Comparison of ENCODE assay signal across 18 cellular contexts in genomic region chr16:64088838-64089237, GRCh38.
DNase-seq lines count a peak whose midpoint lies in the region; ATAC-seq and TF ChIP-seq lines count a peak whose summit lies in the region.
"Had no signal": no experiment of that assay in that cellular context is flagged by ENCODE, and none has a peak within 500 bp of the region (broad histone marks: within the 10 kb centered on the region; RNA-seq: fewer than 3 reads in every experiment).

No MANE protein-coding gene starts in this region.

- TF ChIP-seq RAD21 in IMR-90 (IDR thresholded peaks at IDR 0.05; ENCODE audit: low read length), result no peak

- H2BK20ac ChIP-seq in IMR-90 (ENCODE audit: low read depth, low read length), result no peak overlapping the region

- no peak overlapping the region for H3K4ac ChIP-seq in IMR-90 (ENCODE audit: low read depth, low read length)

- 90% methylated on average over 2 of the region's 5 CpGs; no CpG with 5 or more reads in 1 of the 2 experiments for WGBS in IMR-90 (ENCODE audit: extremely low coverage in 2 of 2, insufficient read length in 1 of 2), 2 experiments

- no peak overlapping the region for H4K91ac ChIP-seq in IMR-90 (ENCODE audit: insufficient read depth, low read depth, low read length)

- H2AK9ac ChIP-seq in IMR-90 (replicated peaks; ENCODE audit: low read depth, low read length, poor library complexity), result no peak overlapping the region

- no peaks in the 10 kb centered on the region for H3K9me2 ChIP-seq in OCI-LY7 (ENCODE audit: insufficient read depth, low read length)

- no TSS peak for BruUV-seq in IMR-90 (replicated peaks; lab: Mats Ljungman, UMichigan)
- BruUV-seq in OCI-LY7 (replicated peaks; lab: Mats Ljungman, UMichigan), result no TSS peak

- dilution Hi-C loops in IMR-90 (cut with HindIII; ENCODE audit: low sequenced_read_pairs, unreplicated experiment), result no loop called here

- no peak overlapping the region for H3K56ac ChIP-seq in IMR-90 (ENCODE audit: extremely low read depth, insufficient read depth, low read length)

- no peaks in the 10 kb centered on the region for H3K27me3 ChIP-seq in IMR-90 (ENCODE audit: control insufficient read depth, insufficient read depth, low read length)
- H3K27me3 ChIP-seq in BE2C, result no peaks in the 10 kb centered on the region

- H3K9ac ChIP-seq in IMR-90 (ENCODE audit: low read depth, low read length), result no peak overlapping the region

- H2AFZ ChIP-seq in IMR-90 (replicated peaks; ENCODE audit: low read length, poor library complexity) (no peak overlapping the region), OCI-LY7 (ENCODE audit: low read length) (peak overlapping the region; percentile 52; the same call in 1 of the 2 replicates)

- H3K79me2 ChIP-seq in OCI-LY7 (ENCODE audit: insufficient read depth, low read depth, low read length), result no peaks in the 10 kb centered on the region

- no peak overlapping the region for H3K4me2 ChIP-seq in IMR-90 (ENCODE audit: low read depth, low read length)
- H3K4me2 ChIP-seq in OCI-LY7 (ENCODE audit: low read length), result no peak overlapping the region

- H3K4me3 ChIP-seq in IMR-90 (ENCODE audit: insufficient read depth, low read depth, low read length) (no peak overlapping the region), OCI-LY7 (ENCODE audit: low read depth, low read length, poor library complexity, severe bottlenecking) (no peak overlapping the region), BE2C (ENCODE audit: low read depth, low read length) (no peak overlapping the region)
- H3K4me3 ChIP-seq: HAP-1 had no signal

- intact Hi-C loops in IMR-90 (cut with micrococcal nuclease) (no loop called here), OCI-LY7 (cut with micrococcal nuclease; ENCODE audit: unreplicated experiment) (loop anchor here (1.0 kb wide), 2 partner anchors 232 to 366 kb away; no protein-coding TSS in a partner anchor)

- H3K4me1 ChIP-seq in IMR-90 (ENCODE audit: control insufficient read depth, insufficient read depth, low read length), result no peaks in the 10 kb centered on the region
- peaks cover 17% of the 10 kb centered on the region for H3K4me1 ChIP-seq in OCI-LY7 (ENCODE audit: insufficient read depth, low read length, poor library complexity, severe bottlenecking)
- no peaks in the 10 kb centered on the region; the same call in 1 of the 2 replicates for H3K4me1 ChIP-seq in BE2C
- H3K4me1 ChIP-seq: HAP-1 had no signal

- no peak overlapping the region for H3K18ac ChIP-seq in IMR-90 (ENCODE audit: low read depth, low read length)

- no peak overlapping the region for H4K5ac ChIP-seq in IMR-90 (ENCODE audit: low read depth, low read length)

- CTCF ChIA-PET in IMR-90 (lab: Yijun Ruan, JAX), result interaction anchor here (0.6 kb wide), 1 partner anchor 323 kb away, joined by 3 read pairs; no protein-coding TSS in a partner anchor
- CTCF ChIA-PET in OCI-LY7 (lab: Charles Lee; ENCODE audit: unreplicated experiment), result no interaction called here

- H2BK5ac ChIP-seq in IMR-90 (ENCODE audit: low read depth, low read length, poor library complexity, severe bottlenecking), result no peak overlapping the region

- H3K79me1 ChIP-seq in IMR-90 (ENCODE audit: low read depth in 1 of 2, low read length in 2 of 2), result no peaks in the 10 kb centered on the region

- DNase-seq in IMR-90 (no peak), OCI-LY7 (ENCODE audit: low spot score) (no peak), BE2C (no peak), NCI-H1092 treated with DMSO at 0.1 percent for 48 hours (lab: John Stamatoyannopoulos, UW) (no peak)
- DNase-seq: AML-193; C1 segment of cervical spinal cord; Calu3; CD4-positive, alpha-beta memory T cell; COR-L47; DMS53; DMS79 treated with DMSO at 0.1 percent for 48 hours; GF-D8; GOT3; HFFc6 had no signal

- 0 out of 2 replicates have a peak overlapping the region, but pooled peaks have one; percentile 19 for H2AK5ac ChIP-seq in IMR-90 (ENCODE audit: low read depth, low read length)

- TF ChIP-seq CTCF in IMR-90 (conservative IDR thresholded peaks at IDR 0.05; ENCODE audit: low read depth, low read length), result no peak
- TF ChIP-seq CTCF in OCI-LY7 (conservative IDR thresholded peaks at IDR 0.05; ENCODE audit: low read length), result no peak
- no peak for TF ChIP-seq CTCF in BE2C (IDR thresholded peaks at IDR 0.05; ENCODE audit: low read depth, low read length)

- H3K14ac ChIP-seq in IMR-90 (replicated peaks; ENCODE audit: low read depth, low read length), result no peak overlapping the region

- H3K36me3 ChIP-seq in IMR-90 (ENCODE audit: control insufficient read depth, insufficient read depth, low read length) (no peaks in the 10 kb centered on the region), OCI-LY7 (ENCODE audit: insufficient read depth, low read length) (no peaks in the 10 kb centered on the region), BE2C (no peaks in the 10 kb centered on the region)
- H3K36me3 ChIP-seq: HAP-1 had no signal

- TF ChIP-seq POLR2A in IMR-90 (IDR thresholded peaks at IDR 0.05; ENCODE audit: low read depth, low read length), result no peak

- H3K9me3 ChIP-seq in IMR-90 (ENCODE audit: control insufficient read depth, insufficient read depth, low read length) (no peaks in the 10 kb centered on the region), OCI-LY7 (ENCODE audit: low read length) (peaks cover 7% of the 10 kb centered on the region; the same call in 1 of the 2 replicates), BE2C (no peaks in the 10 kb centered on the region)
- H3K9me3 ChIP-seq: HAP-1 had no signal

- ATAC-seq in IMR-90 (ENCODE audit: low read depth), result no peak
- peak; percentile 12; the same call in 1 of the 3 replicates for ATAC-seq in SK-N-SH treated with all-trans-retinoic acid at 6 μM for 48 hours
- no peak for ATAC-seq in HG02678 (IDR thresholded peaks at IDR 0.05; ENCODE audit: unreplicated experiment)

- no peak overlapping the region for H4K8ac ChIP-seq in IMR-90 (ENCODE audit: low read depth in 2 of 2, low read length in 2 of 2)

- H3K27ac ChIP-seq in IMR-90 (ENCODE audit: insufficient read depth, low read length) (no peak overlapping the region), OCI-LY7 (ENCODE audit: low read depth, low read length, poor library complexity, severe bottlenecking) (no peak overlapping the region)
- H3K27ac ChIP-seq: 22Rv1 had no signal

- no peaks in the 10 kb centered on the region for H4K20me1 ChIP-seq in IMR-90 (ENCODE audit: insufficient read depth, low read length)
- H4K20me1 ChIP-seq in OCI-LY7 (ENCODE audit: insufficient read depth, low read length), result no peaks in the 10 kb centered on the region

- H3K9me1 ChIP-seq in IMR-90 (ENCODE audit: insufficient read depth, low read length), result no peaks in the 10 kb centered on the region

- in situ Hi-C loops in IMR-90 (cut with MboI; ENCODE audit: low sequenced_read_pairs), result loop anchor here (25.0 kb wide), 2 partner anchors 373 to 1023 kb away; partner anchors contain the start of gene CDH11

- POLR2A ChIA-PET in IMR-90 (lab: Charles Lee; ENCODE audit: unreplicated experiment) (no interaction called here), OCI-LY7 (lab: Charles Lee) (interaction anchor here (0.6 to 1.1 kb wide), 2 partner anchors 14 to 70 kb away, joined by 4 to 5 read pairs; no protein-coding TSS in a partner anchor)

- no peak overlapping the region for H2BK15ac ChIP-seq in IMR-90 (ENCODE audit: low read depth, low read length)

- H3K23ac ChIP-seq in IMR-90 (ENCODE audit: low read depth, low read length), result no peak overlapping the region

- H2BK120ac ChIP-seq in IMR-90 (ENCODE audit: low read depth, low read length), result no peak overlapping the region

TF ChIP-seq in IMR-90, 13 proteins besides CTCF, POLR2A, EP300 and RAD21:
- no peak for TF ChIP-seq NFE2L2 (IDR thresholded peaks at IDR 0.05; ENCODE audit: low read depth, low read length)
- no peak for TF ChIP-seq RCOR1 (IDR thresholded peaks at IDR 0.05; ENCODE audit: insufficient replicate concordance, low read length)
- TF ChIP-seq MAZ (IDR thresholded peaks at IDR 0.05; ENCODE audit: borderline replicate concordance, low read depth, low read length), result no peak
- TF ChIP-seq FOS (IDR thresholded peaks at IDR 0.05; ENCODE audit: low read depth, low read length), result no peak
- TF ChIP-seq MXI1 (IDR thresholded peaks at IDR 0.05; ENCODE audit: borderline replicate concordance, low read depth, low read length), result no peak
- no peak for TF ChIP-seq CHD1 (IDR thresholded peaks at IDR 0.05; ENCODE audit: low read depth, low read length)

TF ChIP-seq in SK-N-SH treated with all-trans-retinoic acid at 6 μM for 48 hours, 23 proteins besides CTCF, POLR2A, EP300 and RAD21 (continues in another document):
- TF ChIP-seq ZFP3 (CRISPR knock-in tag; IDR thresholded peaks at IDR 0.05), result no peak
- TF ChIP-seq CSRNP3 (CRISPR knock-in tag; IDR thresholded peaks at IDR 0.05), result no peak
- no peak for TF ChIP-seq ARNTL (CRISPR knock-in tag; IDR thresholded peaks at IDR 0.05; ENCODE audit: borderline replicate concordance, low read depth)
- no peak for TF ChIP-seq GLIS3 (CRISPR knock-in tag; IDR thresholded peaks at IDR 0.05)
- TF ChIP-seq, protein P1, sequence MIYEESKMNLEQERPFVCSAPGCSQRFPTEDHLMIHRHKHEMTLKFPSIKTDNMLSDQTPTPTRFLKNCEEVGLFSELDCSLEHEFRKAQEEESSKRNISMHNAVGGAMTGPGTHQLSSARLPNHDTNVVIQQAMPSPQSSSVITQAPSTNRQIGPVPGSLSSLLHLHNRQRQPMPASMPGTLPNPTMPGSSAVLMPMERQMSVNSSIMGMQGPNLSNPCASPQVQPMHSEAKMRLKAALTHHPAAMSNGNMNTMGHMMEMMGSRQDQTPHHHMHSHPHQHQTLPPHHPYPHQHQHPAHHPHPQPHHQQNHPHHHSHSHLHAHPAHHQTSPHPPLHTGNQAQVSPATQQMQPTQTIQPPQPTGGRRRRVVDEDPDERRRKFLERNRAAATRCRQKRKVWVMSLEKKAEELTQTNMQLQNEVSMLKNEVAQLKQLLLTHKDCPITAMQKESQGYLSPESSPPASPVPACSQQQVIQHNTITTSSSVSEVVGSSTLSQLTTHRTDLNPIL (CRISPR knock-in tag; IDR thresholded peaks at IDR 0.05; ENCODE audit: low read depth), result no peak
- no peak for TF ChIP-seq BACH2 (CRISPR knock-in tag; IDR thresholded peaks at IDR 0.05; ENCODE audit: borderline replicate concordance)
- no peak for TF ChIP-seq ZNF8 (CRISPR knock-in tag; IDR thresholded peaks at IDR 0.05)
